9 cellular contexts compared by ENCODE assay signal in genomic region chr7:23598321-23598720, GRCh38. TPM values are rescaled to one million over a fixed set of nuclear protein-coding genes. Genes with fewer than 3 reads are reported as not detected.
DNase-seq lines count a peak whose midpoint lies in the region; ATAC-seq and TF ChIP-seq lines count a peak whose summit lies in the region.
"Had no signal": no experiment of that assay in that cellular context is flagged by ENCODE, and none has a peak within 500 bp of the region (broad histone marks: within the 10 kb centered on the region; RNA-seq: fewer than 3 reads in every experiment).

No MANE protein-coding gene starts in this region.

- no peaks in the 10 kb centered on the region for H3K36me3 ChIP-seq in BE2C
- H3K36me3 ChIP-seq in breast epithelium: no peaks in the 10 kb centered on the region
- H3K36me3 ChIP-seq in mucosa of stomach (ENCODE audit: control insufficient read depth, insufficient read depth, low read length): no peaks in the 10 kb centered on the region

- DNase-seq in BE2C: no peak
- DNase-seq in HuH-7.5 (ENCODE audit: low spot score): peak; percentile 18
- no peak for DNase-seq in breast epithelium (ENCODE audit: low spot score in 2 of 2)
- DNase-seq in H4 (ENCODE audit: low spot score): no peak
- DNase-seq in RPMI8226: no peak

- no peak for TF ChIP-seq POLR2A in breast epithelium (IDR thresholded peaks at IDR 0.05)

- peak overlapping the region; percentile 57 for H3K9ac ChIP-seq in mucosa of stomach (ENCODE audit: low read length)

- H3K9me3 ChIP-seq in BE2C (no peaks in the 10 kb centered on the region), breast epithelium (no peaks in the 10 kb centered on the region), mucosa of stomach (ENCODE audit: control insufficient read depth, low read length) (no peaks in the 10 kb centered on the region)

- TF ChIP-seq CTCF in BE2C (IDR thresholded peaks at IDR 0.05; ENCODE audit: low read depth, low read length): no peak
- no peak for TF ChIP-seq CTCF in breast epithelium (IDR thresholded peaks at IDR 0.05)

- peak overlapping the region; percentile 97 to 99 for H3K27ac ChIP-seq in breast epithelium
- H3K27ac ChIP-seq: foreskin keratinocyte had no signal

- intact Hi-C loops in breast epithelium (cut with DNase I; ENCODE audit: low total_unique reads): no loop called here

- ATAC-seq in HG02870 (IDR thresholded peaks at IDR 0.05; ENCODE audit: unreplicated experiment) (no peak), GM21737 (IDR thresholded peaks at IDR 0.05; ENCODE audit: unreplicated experiment) (no peak)

- H3K4me3 ChIP-seq in BE2C (ENCODE audit: low read depth, low read length) (peak overlapping the region; percentile 64), breast epithelium (peak overlapping the region; percentile 71 to 88 (median 72)), mucosa of stomach (ENCODE audit: low read length) (peak overlapping the region; percentile 23)

- H3K4me1 ChIP-seq in BE2C (no peaks in the 10 kb centered on the region), breast epithelium (peaks cover 0 to 6% of the 10 kb centered on the region in 2 donors), mucosa of stomach (ENCODE audit: control insufficient read depth, insufficient read depth, low read length) (peaks cover 10% of the 10 kb centered on the region)
- H3K4me1 ChIP-seq: foreskin keratinocyte had no signal

- 0 out of 2 replicates have a peak, but pooled peaks cover 4% of the 10 kb centered on the region for H3K27me3 ChIP-seq in BE2C
- H3K27me3 ChIP-seq in breast epithelium: no peaks in the 10 kb centered on the region
- H3K27me3 ChIP-seq in mucosa of stomach (ENCODE audit: control insufficient read depth, insufficient read depth, low read length): no peaks in the 10 kb centered on the region
- H3K27me3 ChIP-seq: foreskin keratinocyte had no signal

RNA-seq across cellular contexts. Expression of gene CCDC126, which starts 1.1 kb away (rescaled TPM):
- polyA plus RNA-seq in BE2C (2012; ENCODE audit: insufficient read depth, insufficient read length, low read depth): 2.6 TPM
- 10 to 100 TPM; 18.7 to 35.4 (median 24.6) TPM for total RNA-seq in breast epithelium
- 18.9 and 25.8 TPM in 2 replicates for total RNA-seq in H4 (2014; rRNA removed; shearing (Covaris generic))
